ENCODE assay signal across 10 cellular contexts in the genomic region with DNA sequence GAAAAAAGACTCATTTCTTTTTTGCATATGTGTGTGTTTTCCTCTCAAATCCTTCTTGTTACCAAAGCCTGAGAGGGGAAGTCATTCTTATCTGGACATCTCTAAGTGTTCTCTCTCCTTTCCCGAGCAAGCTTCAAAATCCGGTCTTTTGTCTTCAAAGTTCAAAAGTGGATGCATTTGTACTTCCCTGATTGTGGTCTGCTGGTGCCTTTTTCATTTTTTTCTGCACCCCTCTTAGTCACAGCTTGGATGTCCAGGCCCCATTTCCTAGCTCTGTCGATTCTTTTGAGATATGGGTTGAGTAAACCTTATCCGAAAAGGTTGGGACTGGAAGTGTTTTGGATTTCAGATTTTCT. TPM values are rescaled to one million over a fixed set of nuclear protein-coding genes. Genes with fewer than 3 reads are reported as not detected.
DNase-seq lines count a peak whose midpoint lies in the region; ATAC-seq, FAIRE-seq and TF ChIP-seq lines count a peak whose summit lies in the region.
"Had no signal": no experiment of that assay in that cellular context is flagged by ENCODE, and none has a peak within 500 bp of the region (broad histone marks: within the 10 kb centered on the region; RNA-seq: fewer than 3 reads in every experiment).

No MANE protein-coding gene starts in this region.

- peaks cover 50% of the 10 kb centered on the region for H3K36me3 ChIP-seq in RWPE2 (ENCODE audit: low read depth)
- no peaks in the 10 kb centered on the region for H3K36me3 ChIP-seq in parathyroid adenoma (ENCODE audit: control insufficient read depth, insufficient read depth, low read length)
- H3K36me3 ChIP-seq in small intestine (ENCODE audit: control insufficient read depth in 2 of 2, insufficient read depth in 2 of 2, low read length in 2 of 2): peaks cover 0 to 2% of the 10 kb centered on the region in 2 donors

- intact Hi-C loops in dendritic cell treated with granulocyte-macrophage colony-stimulating factor and Interleukin-4, amounts not matched to agents 40 ng/mL and 50 ng/mL, for 4 days (cut with micrococcal nuclease): no loop called here

- peak overlapping the region; percentile 6 for H3K27ac ChIP-seq in RWPE2 (ENCODE audit: poor library complexity, severe bottlenecking)
- peak overlapping the region; percentile 74 for H3K27ac ChIP-seq in parathyroid adenoma
- H3K27ac ChIP-seq in small intestine (ENCODE audit: low read depth in 1 of 2, low read length in 1 of 2): peak overlapping the region in 1 of 2 donors; percentile 85
- H3K27ac ChIP-seq: SJSA1 had no signal

- H3K4me2 ChIP-seq in parathyroid adenoma (ENCODE audit: low read length): no peak overlapping the region

- DNase-seq in GM19239 (ENCODE audit: insufficient read length, low spot score) (no peak), RWPE2 (ENCODE audit: low spot score) (no peak), small intestine (no peak), GM03348 (ENCODE audit: low spot score) (no peak)
- no peak for DNase-seq in activated CD4-positive, alpha-beta T cell treated with anti-CD3 and anti-CD28 coated beads, Interleukin-2, amount 50 U/mL, for 4 hours
- DNase-seq in stimulated activated CD8-positive, alpha-beta memory T cell treated with anti-CD3 and anti-CD28 coated beads, Interleukin-4, amount 100 ng/mL, for 48 hours: no peak
- DNase-seq: NCI-H446 had no signal

- 69 to 83% (median 76%) methylated on average over 4 of the region's 4 CpGs for WGBS in small intestine, 3 donors

- no peaks in the 10 kb centered on the region for H3K79me2 ChIP-seq in parathyroid adenoma

- H3K27me3 ChIP-seq in RWPE2 (ENCODE audit: insufficient read depth, poor library complexity, severe bottlenecking) (no peaks in the 10 kb centered on the region), parathyroid adenoma (ENCODE audit: control insufficient read depth, insufficient read depth, low read length) (no peaks in the 10 kb centered on the region), small intestine (ENCODE audit: control insufficient read depth in 2 of 2, insufficient read depth in 2 of 2, low read length in 2 of 2) (no peaks in the 10 kb centered on the region)
- H3K27me3 ChIP-seq: SJSA1 had no signal

- no peak overlapping the region for H2AFZ ChIP-seq in parathyroid adenoma

- no peaks in the 10 kb centered on the region for H3K27me3 Mint-ChIP-seq in dendritic cell treated with granulocyte-macrophage colony-stimulating factor and Interleukin-4, amounts not matched to agents 40 ng/mL and 50 ng/mL, for 4 days

- TF ChIP-seq CTCF in RWPE2 (IDR thresholded peaks at IDR 0.05; ENCODE audit: poor library complexity, severe bottlenecking): no peak
- TF ChIP-seq CTCF in parathyroid adenoma (IDR thresholded peaks at IDR 0.05): no peak

- H3K4me3 ChIP-seq in RWPE2 (ENCODE audit: severe bottlenecking) (no peak overlapping the region), parathyroid adenoma (ENCODE audit: low read depth, low read length) (no peak overlapping the region), small intestine (ENCODE audit: low read depth in 1 of 2, low read length in 2 of 2) (no peak overlapping the region)
- H3K4me3 ChIP-seq: SJSA1 had no signal

- no peaks in the 10 kb centered on the region for H3K9me3 Mint-ChIP-seq in dendritic cell treated with granulocyte-macrophage colony-stimulating factor and Interleukin-4, amounts not matched to agents 40 ng/mL and 50 ng/mL, for 4 days

- peaks cover 95% of the 10 kb centered on the region for H3K36me3 Mint-ChIP-seq in dendritic cell treated with granulocyte-macrophage colony-stimulating factor and Interleukin-4, amounts not matched to agents 40 ng/mL and 50 ng/mL, for 4 days (ENCODE audit: low read depth)

- H3K9ac ChIP-seq in parathyroid adenoma: no peak overlapping the region

- no peak for ATAC-seq in RWPE2 (ENCODE audit: low read depth)

- FAIRE-seq in GM19239 (lab: Jason Lieb, UNC): peak; percentile 39
- no peak for FAIRE-seq in small intestine (lab: Jason Lieb, UNC)

- H3K4me3 Mint-ChIP-seq in dendritic cell treated with granulocyte-macrophage colony-stimulating factor and Interleukin-4, amounts not matched to agents 40 ng/mL and 50 ng/mL, for 4 days: no peak overlapping the region

- peaks cover 56% of the 10 kb centered on the region for H3K4me1 Mint-ChIP-seq in dendritic cell treated with granulocyte-macrophage colony-stimulating factor and Interleukin-4, amounts not matched to agents 40 ng/mL and 50 ng/mL, for 4 days (ENCODE audit: low read depth)

- H3K9me3 ChIP-seq in RWPE2 (ENCODE audit: severe bottlenecking) (no peaks in the 10 kb centered on the region), parathyroid adenoma (ENCODE audit: control insufficient read depth, low read length) (no peaks in the 10 kb centered on the region), small intestine (ENCODE audit: control insufficient read depth, low read depth) (no peaks in the 10 kb centered on the region)
- H3K9me3 ChIP-seq: SJSA1 had no signal

- H3K4me1 ChIP-seq in RWPE2 (ENCODE audit: insufficient read depth, poor library complexity, severe bottlenecking) (peaks cover 51% of the 10 kb centered on the region), parathyroid adenoma (no peaks in the 10 kb centered on the region), small intestine (ENCODE audit: control insufficient read depth in 2 of 2, insufficient read depth in 1 of 2, low read depth in 1 of 2, low read length in 1 of 2) (peaks cover 0 to 2% of the 10 kb centered on the region in 2 donors)

- peak overlapping the region; percentile 92 for H3K27ac Mint-ChIP-seq in dendritic cell treated with granulocyte-macrophage colony-stimulating factor and Interleukin-4, amounts not matched to agents 40 ng/mL and 50 ng/mL, for 4 days

RNA-seq across cellular contexts. Expression of gene EHD4, which starts 34.8 kb away (rescaled TPM):
- 10 to 100 TPM in 1 of 3 donors, 1 to 10 TPM in 2; 9.4 to 13.5 (median 9.5) TPM for polyA plus RNA-seq in small intestine

RNA-seq across cellular contexts. Expression of gene SPTBN5, which starts 43.7 kb away (rescaled TPM):
- polyA plus RNA-seq in small intestine: under 1 TPM; 0.45 to 0.60 (median 0.54) TPM
